ENCODE assay signal across 21 cellular contexts in genomic region chr18:62337336-62337735, GRCh38. TPM values are rescaled to one million over a fixed set of nuclear protein-coding genes. Genes with fewer than 3 reads are reported as not detected.
DNase-seq lines count a peak whose midpoint lies in the region; ATAC-seq, FAIRE-seq and TF ChIP-seq lines count a peak whose summit lies in the region.
"Had no signal": no experiment of that assay in that cellular context is flagged by ENCODE, and none has a peak within 500 bp of the region (broad histone marks: within the 10 kb centered on the region; RNA-seq: fewer than 3 reads in every experiment).

No MANE protein-coding gene starts in this region.

- H2AK5ac ChIP-seq in H1 (ENCODE audit: low read depth, low read length): peak overlapping the region; percentile 8; the same call in 1 of the 2 replicates

- CTCF ChIA-PET in Calu3 (lab: Charles Lee) (no interaction called here), Panc1 (lab: Charles Lee) (no interaction called here), H1 (lab: Charles Lee; ENCODE audit: partially characterized antibody) (interaction anchor here (0.6 kb wide), 1 partner anchor 90 kb away, joined by 4 read pairs; no protein-coding TSS in a partner anchor)

- peaks cover 0 to 40% of the 10 kb centered on the region in 2 experiments; a peak in 2 of 4 replicates for H3K79me2 ChIP-seq in H1 (ENCODE audit: control insufficient read depth in 1 of 2, insufficient read depth in 2 of 2, low read length in 2 of 2)

- no peak overlapping the region for H2BK20ac ChIP-seq in H1 (ENCODE audit: low read length)

- H3K27ac Mint-ChIP-seq in Calu3 (ENCODE audit: unreplicated experiment): peak overlapping the region; percentile 91
- H3K27ac Mint-ChIP-seq: CD4-positive, CD25-positive, alpha-beta regulatory T cell; CD8-positive, alpha-beta T cell had no signal

- WGBS in H1 (ENCODE audit: extremely low coverage in 1 of 2, insufficient coverage in 1 of 2, insufficient read length in 1 of 2, insufficient replicate concordance in 2 of 2, low coverage in 1 of 2, low lambda C conversion rate in 2 of 2, missing lambda C conversion rate in 1 of 2), 2 experiments: 94% methylated on average over 7 of the region's 7 CpGs; no CpG with 5 or more reads in 1 of the 2 experiments

- no peak overlapping the region for H3K56ac ChIP-seq in H1 (replicated peaks; ENCODE audit: insufficient read length, low read depth, low read length)

- POLR2A ChIA-PET in Panc1 (lab: Charles Lee) (no interaction called here), H1 (lab: Charles Lee; ENCODE audit: partially characterized antibody) (no interaction called here)

- H3K9me3 ChIP-seq in Panc1 (ENCODE audit: control insufficient read depth, insufficient read depth, low read depth, low read length): no peaks in the 10 kb centered on the region
- H3K9me3 ChIP-seq in H1 (ENCODE audit: insufficient read depth in 2 of 2, low read depth in 1 of 2, low read length in 1 of 2): no peaks in the 10 kb centered on the region
- H3K9me3 ChIP-seq: BLaER1, Caco-2 had no signal

- no peak overlapping the region for H2BK120ac ChIP-seq in H1 (replicated peaks; ENCODE audit: low read depth, low read length)

- H4K91ac ChIP-seq in H1 (replicated peaks; ENCODE audit: insufficient read length, low read length): no peak overlapping the region

- H2BK15ac ChIP-seq in H1 (ENCODE audit: low read length): no peak overlapping the region

- intact Hi-C loops in Calu3 (cut with micrococcal nuclease; ENCODE audit: unreplicated experiment): no loop called here
- intact Hi-C loops in Panc1 (cut with micrococcal nuclease; ENCODE audit: unreplicated experiment): loop anchor here (10.0 kb wide), 1 partner anchor 187 kb away; the partner anchor contains the start of gene ZCCHC2

- H3K18ac ChIP-seq in H1 (ENCODE audit: extremely low read depth, low read length): no peak overlapping the region

- no peaks in the 10 kb centered on the region for H3K23me2 ChIP-seq in H1 (ENCODE audit: low read depth, low read length)

- no peak overlapping the region for H3K23ac ChIP-seq in H1 (ENCODE audit: insufficient read length)

- H2BK5ac ChIP-seq in H1 (ENCODE audit: low read depth, low read length): no peak overlapping the region

- no peak for TF ChIP-seq EP300 in H1 (IDR thresholded peaks at IDR 0.05; ENCODE audit: borderline replicate concordance in 1 of 2, low read depth in 2 of 2, low read length in 2 of 2)

- H3K4me3 Mint-ChIP-seq in Calu3 (ENCODE audit: low read depth, unreplicated experiment): peak overlapping the region; percentile 61
- H3K4me3 Mint-ChIP-seq: CD4-positive, CD25-positive, alpha-beta regulatory T cell; CD8-positive, alpha-beta T cell had no signal

- no peak overlapping the region for H4K8ac ChIP-seq in H1 (ENCODE audit: extremely low read depth, insufficient read depth, low read length)

- H3K27ac ChIP-seq in Panc1 (ENCODE audit: low read length): peak overlapping the region; percentile 91
- H3K27ac ChIP-seq in H1 (ENCODE audit: low read depth, low read length): no peak overlapping the region
- H3K27ac ChIP-seq: BLaER1, C4-2B had no signal

- H3K4me1 Mint-ChIP-seq in Calu3 (ENCODE audit: low read depth, unreplicated experiment): peaks cover 92% of the 10 kb centered on the region

- H3K36me3 ChIP-seq in Panc1 (ENCODE audit: control insufficient read depth, insufficient read depth, low read length) (no peaks in the 10 kb centered on the region), H1 (ENCODE audit: control insufficient read depth in 2 of 4, insufficient read depth in 4 of 4, low read length in 3 of 4) (no peaks in the 10 kb centered on the region)
- H3K36me3 ChIP-seq: BLaER1 had no signal

- TF ChIP-seq CTCF in Calu3 (IDR thresholded peaks at IDR 0.05; ENCODE audit: unreplicated experiment): no peak
- no peak for TF ChIP-seq CTCF in Panc1 (IDR thresholded peaks at IDR 0.05)
- TF ChIP-seq CTCF in H1 (IDR thresholded peaks at IDR 0.05; ENCODE audit: control extremely low read depth in 1 of 3, insufficient read depth in 1 of 3, low read depth in 1 of 3, low read length in 3 of 3): no peak

- peaks cover 59% of the 10 kb centered on the region for H3K36me3 Mint-ChIP-seq in Calu3 (ENCODE audit: insufficient read depth, unreplicated experiment)
- H3K36me3 Mint-ChIP-seq: CD4-positive, CD25-positive, alpha-beta regulatory T cell; CD8-positive, alpha-beta T cell had no signal

- no peak overlapping the region for H3K4ac ChIP-seq in H1 (replicated peaks; ENCODE audit: insufficient read length, low read depth, low read length)

- H3K4me3 ChIP-seq in Panc1 (ENCODE audit: low read depth in 2 of 2, low read length in 2 of 2): no peak overlapping the region
- no peak overlapping the region for H3K4me3 ChIP-seq in H1 (ENCODE audit: extremely low read depth in 1 of 4, insufficient read depth in 2 of 4, low read depth in 3 of 4, low read length in 4 of 4)
- H3K4me3 ChIP-seq: BLaER1 had no signal

- H2AFZ ChIP-seq in H1 (ENCODE audit: low read length): no peak overlapping the region

- H3K9ac ChIP-seq in H1 (replicated peaks in 1 of 4; ENCODE audit: extremely low read depth in 1 of 4, low read depth in 3 of 4, low read length in 3 of 4): no peak overlapping the region
- H3K9ac ChIP-seq: BLaER1 had no signal

- no peaks in the 10 kb centered on the region for H4K20me1 ChIP-seq in H1 (replicated peaks in 1 of 2; ENCODE audit: control insufficient read depth in 1 of 2, insufficient read depth in 2 of 2, low read length in 2 of 2)
- H4K20me1 ChIP-seq: BLaER1 had no signal

- H2BK12ac ChIP-seq in H1 (ENCODE audit: low read depth, low read length): no peak overlapping the region

- H4K5ac ChIP-seq in H1 (ENCODE audit: insufficient read length, low read depth, low read length): no peak overlapping the region

- H3K27me3 ChIP-seq in Panc1 (ENCODE audit: control insufficient read depth, insufficient read depth, low read length) (no peaks in the 10 kb centered on the region), H1 (replicated peaks in 1 of 4; ENCODE audit: control insufficient read depth in 3 of 4, extremely low read depth in 1 of 4, insufficient read depth in 3 of 4, low read length in 3 of 4) (no peaks in the 10 kb centered on the region)
- H3K27me3 ChIP-seq: BLaER1 had no signal

- no peak for ATAC-seq in Panc1
- ATAC-seq in HG02588 (IDR thresholded peaks at IDR 0.05; ENCODE audit: unreplicated experiment): no peak
- no peak for ATAC-seq in HG03432 (IDR thresholded peaks at IDR 0.05; ENCODE audit: unreplicated experiment)
- ATAC-seq: CD8-positive, alpha-beta T cell had no signal

- H3K4me1 ChIP-seq in Panc1 (ENCODE audit: control insufficient read depth, insufficient read depth, low read length): peaks cover 82% of the 10 kb centered on the region
- peaks cover 3 to 19% (median 13%) of the 10 kb centered on the region in 4 experiments for H3K4me1 ChIP-seq in H1 (replicated peaks in 1 of 4; ENCODE audit: control insufficient read depth in 3 of 4, insufficient read depth in 4 of 4, low read length in 3 of 4)
- H3K4me1 ChIP-seq: Caco-2 had no signal

- no peaks in the 10 kb centered on the region for H3K9me3 Mint-ChIP-seq in Calu3 (ENCODE audit: low read depth, unreplicated experiment)
- H3K9me3 Mint-ChIP-seq: CD4-positive, CD25-positive, alpha-beta regulatory T cell; CD8-positive, alpha-beta T cell had no signal

- DNase-seq in Calu3 (no peak), Panc1 (ENCODE audit: low read depth, low spot score) (no peak), H1 (ENCODE audit: low read depth in 1 of 2, low spot score in 2 of 2) (peak in 1 of 2 experiments; percentile 23), GM19240 (ENCODE audit: insufficient read length, low spot score) (no peak), NCI-H524 treated with DMSO at 0.1 percent for 48 hours (lab: John Stamatoyannopoulos, UW) (no peak)
- DNase-seq: 8988T; Caco-2; CD4-positive, CD25-positive, alpha-beta regulatory T cell; CD8-positive, alpha-beta T cell; DMS53; DMS79 treated with DMSO at 0.1 percent for 48 hours; GF-D8; GOT3; H7; HCEC 1CT had no signal

- no peak for TF ChIP-seq POLR2A in H1 (IDR thresholded peaks at IDR 0.05; ENCODE audit: control extremely low read depth in 1 of 2, low read depth in 2 of 2, low read length in 2 of 2)

- H3K79me1 ChIP-seq in H1 (ENCODE audit: low read depth, low read length): peaks cover 2% of the 10 kb centered on the region; the same call in 1 of the 2 replicates

- BruUV-seq in Calu3 (replicated peaks; lab: Mats Ljungman, UMichigan): no TSS peak
- BruUV-seq in Panc1 (replicated peaks; lab: Mats Ljungman, UMichigan): no TSS peak

- in situ Hi-C loops in Panc1 (cut with HindIII; ENCODE audit: low pct_unique_long_range_greater_than_20kb, low sequenced_read_pairs): no loop called here

- FAIRE-seq in H1 (lab: Jason Lieb, UNC): no peak
- FAIRE-seq: GM12891, GM18507 had no signal

- no peak for TF ChIP-seq RAD21 in H1 (IDR thresholded peaks at IDR 0.05 in 1 of 2, conservative IDR thresholded peaks at IDR 0.05 in 1 of 2; ENCODE audit: low read depth in 2 of 2, low read length in 2 of 2)

- H3K27me3 Mint-ChIP-seq in Calu3 (ENCODE audit: unreplicated experiment): no peaks in the 10 kb centered on the region

- H3K14ac ChIP-seq in H1 (ENCODE audit: insufficient read length): no peak overlapping the region

- no peak overlapping the region for H3K4me2 ChIP-seq in H1 (ENCODE audit: insufficient read depth in 1 of 2, low read depth in 2 of 2, low read length in 2 of 2)
- H3K4me2 ChIP-seq: BLaER1 had no signal

TF ChIP-seq in H1, 55 proteins besides CTCF, POLR2A, EP300 and RAD21 (continues in another document):
- TF ChIP-seq SIX5 (IDR thresholded peaks at IDR 0.05; ENCODE audit: low read depth, low read length) (no peak), KDM5A (IDR thresholded peaks at IDR 0.05; ENCODE audit: low read length) (no peak), MAX (IDR thresholded peaks at IDR 0.05) (no peak), RNF2 (IDR thresholded peaks at IDR 0.05; ENCODE audit: borderline replicate concordance, low read depth, low read length, missing control alignments, poor library complexity, severe bottlenecking) (no peak), SIRT6 (IDR thresholded peaks at IDR 0.05; ENCODE audit: low read length) (no peak), ZNF274 (IDR thresholded peaks at IDR 0.05; ENCODE audit: borderline replicate concordance, extremely low read depth, low read length) (no peak)

RNA-seq across cellular contexts. Expression of gene TNFRSF11A, which starts 12.2 kb away (rescaled TPM):
- total RNA-seq in Calu3 (2022) (94.6 and 126 TPM in 2 replicates), Panc1 (2021; ENCODE audit: unreplicated experiment) (14.1 TPM)
- polyA plus RNA-seq in Panc1 (2012; ENCODE audit: insufficient read length): 10.3 TPM
- 10.6 and 11.1 TPM in 2 replicates for total RNA-seq in H1 (2021; fragmentation: NEBNext Ultra II Directional; extraction: Animal tissue kit (Norgen Biotek cat#: 25700))
- 8.1 and 8.7 TPM in 2 replicates for polyA plus RNA-seq in H1 (2011; rRNA removed)
- 7.4 TPM for polyA plus RNA-seq in H1 (2011; cell fraction: cytosol; rRNA removed)
- 16.5 TPM for polyA plus RNA-seq in H1 (2011; cell fraction: nucleus; rRNA removed)
- polyA plus RNA-seq in H1 (2012, experiment 1 of 2): 6.6 to 12.8 TPM (median 10.3 TPM) in 4 replicates
- polyA plus RNA-seq in H1 (2012, experiment 2 of 2): 3.3 TPM
- 5.3 TPM for polyA plus RNA-seq in H1 (2013, experiment 1 of 2)
- 5.4 TPM for polyA plus RNA-seq in H1 (2013, experiment 2 of 2)
- polyA minus RNA-seq in H1 (2011; rRNA and poly(A)+ RNA removed): 10.9 and 14.6 TPM in 2 replicates
- polyA minus RNA-seq in H1 (2011; cell fraction: cytosol; rRNA and poly(A)+ RNA removed): 6.7 TPM
- 20.2 TPM for polyA minus RNA-seq in H1 (2011; cell fraction: nucleus; rRNA and poly(A)+ RNA removed)
